ENCODE assay signal across 8 cellular contexts in genomic region chr16:81035975-81036750, GRCh38.
DNase-seq lines count a peak whose midpoint lies in the region; ATAC-seq and TF ChIP-seq lines count a peak whose summit lies in the region.

No MANE protein-coding gene starts in this region.

- no peaks in the 10 kb centered on the region for H3K36me3 ChIP-seq in SU-DHL-6 (ENCODE audit: low read length)
- H3K36me3 ChIP-seq in brain microvascular endothelial cell (replicated peaks), result no peaks in the 10 kb centered on the region

- DNase-seq in AG04449 (ENCODE audit: low read depth, low spot score), result no peak
- peak; percentile 6 for DNase-seq in brain microvascular endothelial cell
- peak; percentile 28 for DNase-seq in inferior parietal cortex (ENCODE audit: extremely low spot score)
- DNase-seq in stimulated activated CD4-positive, alpha-beta T cell treated with anti-CD3 and anti-CD28 coated beads, Interleukin-12 subunit alpha, Interleukin-12 subunit beta, amount 100 ng/mL, for 4 hours, result peak; percentile 38
- no peak for DNase-seq in CD1c-positive myeloid dendritic cell (ENCODE audit: extremely low spot score)

- H3K9me2 ChIP-seq in SU-DHL-6 (replicated peaks; ENCODE audit: insufficient read depth, low read length), result no peaks in the 10 kb centered on the region

- in situ Hi-C loops in brain microvascular endothelial cell (cut with HindIII; ENCODE audit: low pct_ligation_motif_present, low sequenced_read_pairs), result no loop called here

- H4K20me1 ChIP-seq in SU-DHL-6 (ENCODE audit: low read depth, low read length), result no peaks in the 10 kb centered on the region

- H3K27me3 ChIP-seq in SU-DHL-6 (ENCODE audit: low read length) (no peaks in the 10 kb centered on the region), brain microvascular endothelial cell (replicated peaks) (no peaks in the 10 kb centered on the region)

- TF ChIP-seq CTCF in AG04449 (IDR thresholded peaks at IDR 0.05; ENCODE audit: insufficient read depth, low read length, missing control alignments) (no peak), SU-DHL-6 (IDR thresholded peaks at IDR 0.05; ENCODE audit: insufficient read depth, low read length, poor library complexity, severe bottlenecking) (no peak), brain microvascular endothelial cell (IDR thresholded peaks at IDR 0.05; ENCODE audit: low read depth, low read length, missing control alignments) (peak; percentile 13)

- ATAC-seq in GM18909 (IDR thresholded peaks at IDR 0.05; ENCODE audit: poor library complexity, unreplicated experiment) (peak; percentile 66), HG03135 (IDR thresholded peaks at IDR 0.05; ENCODE audit: unreplicated experiment) (peak; percentile 53)

- H2AFZ ChIP-seq in SU-DHL-6 (ENCODE audit: low read depth, low read length, severe bottlenecking), result peak overlapping the region; percentile 38

- H3K4me3 ChIP-seq in AG04449 (ENCODE audit: low read depth, low read length) (peak overlapping the region; percentile 74), SU-DHL-6 (ENCODE audit: insufficient read depth, low read length, poor library complexity, severe bottlenecking) (peak overlapping the region; percentile 59), brain microvascular endothelial cell (ENCODE audit: low read depth, low read length) (peak overlapping the region; percentile 69)

- POLR2A ChIA-PET in AG04449 (lab: Yijun Ruan, JAX), result interaction anchor here (0.7 to 1.1 kb wide), 3 partner anchors 41 to 333 kb away, joined by 3 read pairs; partner anchors contain the start of gene C16orf46

- no peak overlapping the region for H3K27ac ChIP-seq in SU-DHL-6 (ENCODE audit: low read depth, low read length)
- peak overlapping the region; percentile 32 for H3K27ac ChIP-seq in brain microvascular endothelial cell

- peak overlapping the region; percentile 73 for H3K4me2 ChIP-seq in SU-DHL-6 (ENCODE audit: low read depth, low read length, poor library complexity, severe bottlenecking)

- no peaks in the 10 kb centered on the region for H3K9me3 ChIP-seq in SU-DHL-6 (ENCODE audit: insufficient read depth, low read length)

- CTCF ChIA-PET in AG04449 (lab: Yijun Ruan, JAX), result interaction anchor here (0.6 to 5.9 kb wide), 35 partner anchors 9 to 702 kb away, joined by 3 to 67 read pairs (median 5); partner anchors contain the start of genes C16orf46, CENPN and CMC2

- H3K79me2 ChIP-seq in SU-DHL-6 (ENCODE audit: insufficient read depth, low read length), result no peaks in the 10 kb centered on the region; the same call in 1 of the 2 replicates

- 0 out of 2 replicates have a peak, but pooled peaks cover 4% of the 10 kb centered on the region for H3F3A ChIP-seq in SU-DHL-6 (ENCODE audit: insufficient read depth)

- peak overlapping the region; percentile 64 for H3K9ac ChIP-seq in SU-DHL-6 (ENCODE audit: low read length)

Comparison
In these comparisons a context has a peak if more than half of its experiments do, and no peak if none do; other contexts are left out.
1. DNase-seq: peak in brain microvascular endothelial cell (single experiment), inferior parietal cortex (single experiment) and stimulated activated CD4-positive, alpha-beta T cell treated with anti-CD3 and anti-CD28 coated beads, Interleukin-12 subunit alpha, Interleukin-12 subunit beta, amount 100 ng/mL, for 4 hours (single experiment); none in AG04449 (single experiment) and CD1c-positive myeloid dendritic cell (single experiment).
2. Peak in every context shown above with its lines, with median percentiles within 50 percentile points of each other: H3K4me3 ChIP-seq.